ENCODE assay signal across 8 cellular contexts in genomic region chr2:46984642-46985476, GRCh38. TPM values are rescaled to one million over a fixed set of nuclear protein-coding genes. Genes with fewer than 3 reads are reported as not detected.
DNase-seq lines count a peak whose midpoint lies in the region; ATAC-seq and TF ChIP-seq lines count a peak whose summit lies in the region.

No MANE protein-coding gene starts in this region.

- TF ChIP-seq POLR2A in Raji (IDR thresholded peaks at IDR 0.05; ENCODE audit: insufficient read depth, low read depth, low read length), result peak; percentile 58

- DNase-seq in activated T-cell treated with anti-CD3 and anti-CD28 coated beads for 24 hours (ENCODE audit: low read depth) (peak; percentile 48), astrocyte of the hippocampus (ENCODE audit: low read depth, low spot score) (peak; percentile 93), left lung (peak; percentile 81 to 88), NCI-H446 treated with DMSO at 0.1 percent for 48 hours (lab: John Stamatoyannopoulos, UW) (no peak)
- no peak for DNase-seq in activated T-cell treated with anti-CD3 and anti-CD28 coated beads, Interleukin-2, amount 50 U/mL, for 1 hour
- DNase-seq in stimulated activated CD8-positive, alpha-beta memory T cell treated with anti-CD3 and anti-CD28 coated beads, Interleukin-2, amount 100 ng/mL, for 48 hours (ENCODE audit: low read depth in 2 of 2), result peak; percentile 27 to 36

- no peak overlapping the region for H3K4me3 ChIP-seq in left lung

- H3K36me3 ChIP-seq in left lung, result peaks cover 0 to 28% of the 10 kb centered on the region in 2 donors

- no peaks in the 10 kb centered on the region for H3K9me3 ChIP-seq in left lung

- ATAC-seq in HG03039 (IDR thresholded peaks at IDR 0.05; ENCODE audit: unreplicated experiment), result peak; percentile 36
- peak; percentile 70 for ATAC-seq in left lung

- peak overlapping the region; percentile 84 to 87 for H3K27ac ChIP-seq in left lung

- no peaks in the 10 kb centered on the region for H3K27me3 ChIP-seq in left lung

- no peak for TF ChIP-seq CTCF in left lung (IDR thresholded peaks at IDR 0.05)

- H3K4me1 ChIP-seq in left lung, result peaks cover 45 to 73% of the 10 kb centered on the region in 2 donors

- intact Hi-C loops in left lung (cut with DNase I), result no loop called here

RNA-seq across cellular contexts. Expression of gene TTC7A, which starts 43.8 kb away (rescaled TPM):
- total RNA-seq in left lung, result 10 to 100 TPM; 43.3 to 53.4 TPM

Comparison
In these comparisons a context has a peak if more than half of its experiments do, and no peak if none do; other contexts are left out.
1. DNase-seq: peak in activated T-cell treated with anti-CD3 and anti-CD28 coated beads for 24 hours (single experiment), astrocyte of the hippocampus (single experiment), left lung (2 of 2) and stimulated activated CD8-positive, alpha-beta memory T cell treated with anti-CD3 and anti-CD28 coated beads, Interleukin-2, amount 100 ng/mL, for 48 hours (2 of 2); none in activated T-cell treated with anti-CD3 and anti-CD28 coated beads, Interleukin-2, amount 50 U/mL, for 1 hour (single experiment) and NCI-H446 treated with DMSO at 0.1 percent for 48 hours (single experiment).